Comparison of ENCODE assay signal across 10 cellular contexts in the genomic region with DNA sequence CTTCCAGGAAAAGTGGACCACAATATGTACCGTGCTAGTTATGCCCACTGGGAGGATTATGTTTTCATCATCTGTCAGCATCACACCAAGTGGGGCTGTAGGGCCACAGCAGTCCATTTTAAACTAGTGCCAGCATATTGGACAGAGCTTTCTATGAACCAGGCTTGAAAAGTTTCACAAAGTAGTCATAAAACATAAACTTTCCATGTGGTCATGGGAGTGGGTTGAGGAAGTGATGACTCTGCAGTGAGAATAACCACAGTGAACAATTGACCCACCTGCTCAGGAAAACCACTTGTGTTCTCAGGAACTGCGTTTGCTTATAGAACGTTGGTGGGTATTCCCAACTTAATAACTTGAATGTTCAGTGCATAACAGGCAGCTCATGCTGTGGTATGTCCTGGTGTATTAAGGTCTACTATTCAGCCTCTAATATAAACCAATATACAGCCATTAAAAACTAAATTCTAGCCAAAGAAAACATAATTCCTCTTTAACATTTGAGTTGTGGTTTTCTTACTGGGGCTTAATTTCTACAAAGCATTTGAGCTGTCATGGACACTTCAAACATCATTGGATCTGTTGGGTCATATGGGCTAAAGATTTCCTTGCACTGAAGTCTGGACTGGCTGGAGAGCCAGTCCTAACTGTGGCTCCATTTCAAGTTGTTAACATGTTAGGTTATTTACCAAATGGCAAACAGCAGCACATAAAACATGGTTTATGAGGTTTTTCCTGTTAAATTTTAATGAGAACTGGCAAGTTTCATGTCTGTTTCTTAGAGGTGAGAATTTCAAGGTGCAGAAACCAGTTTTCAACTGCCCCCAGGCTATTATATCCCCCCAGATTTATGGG.
A peak's percentile ranks its signal among the peaks of the same experiment; 100 is the strongest.
DNase-seq lines count a peak whose midpoint lies in the region; ATAC-seq and TF ChIP-seq lines count a peak whose summit lies in the region.
"Had no signal": no experiment of that assay in that cellular context is flagged by ENCODE, and none has a peak within 500 bp of the region (broad histone marks: within the 10 kb centered on the region; RNA-seq: fewer than 3 reads in every experiment).

No MANE protein-coding gene starts in this region.

- no peak overlapping the region for H3K27ac ChIP-seq in effector memory CD4-positive, alpha-beta T cell (ENCODE audit: insufficient read depth, low read length, poor library complexity, severe bottlenecking)
- H3K27ac ChIP-seq: dorsolateral prefrontal cortex had no signal

- TF ChIP-seq CTCF in fibroblast of mammary gland (conservative IDR thresholded peaks at IDR 0.05; ENCODE audit: control insufficient read depth, insufficient read depth, low read depth, low read length) = no peak

- H3K27me3 ChIP-seq in effector memory CD4-positive, alpha-beta T cell (replicated peaks; ENCODE audit: control insufficient read depth, insufficient read depth, low read length, poor library complexity, severe bottlenecking) = no peaks in the 10 kb centered on the region
- H3K27me3 ChIP-seq: dorsolateral prefrontal cortex had no signal

- H3K4me3 ChIP-seq in fibroblast of mammary gland (ENCODE audit: control insufficient read depth, low read depth, low read length) = no peak overlapping the region
- no peak overlapping the region for H3K4me3 ChIP-seq in effector memory CD4-positive, alpha-beta T cell (ENCODE audit: insufficient read depth, low read depth, low read length, poor library complexity, severe bottlenecking)
- H3K4me3 ChIP-seq: dorsolateral prefrontal cortex had no signal

- peak; percentile 89 for ATAC-seq in GM18517 (IDR thresholded peaks at IDR 0.05; ENCODE audit: unreplicated experiment)
- ATAC-seq in GM21528 (IDR thresholded peaks at IDR 0.05; ENCODE audit: low FRiP score, unreplicated experiment) = peak; percentile 80
- peak; percentile 74 for ATAC-seq in HG03469 (IDR thresholded peaks at IDR 0.05; ENCODE audit: unreplicated experiment)

- no peaks in the 10 kb centered on the region for H3K9me3 ChIP-seq in effector memory CD4-positive, alpha-beta T cell (ENCODE audit: control insufficient read depth, low read length)

- no peaks in the 10 kb centered on the region for H3K36me3 ChIP-seq in effector memory CD4-positive, alpha-beta T cell (ENCODE audit: control insufficient read depth, insufficient read depth, low read length)

- H3K4me1 ChIP-seq in effector memory CD4-positive, alpha-beta T cell (ENCODE audit: control insufficient read depth, insufficient read depth, low read length, poor library complexity, severe bottlenecking) = no peaks in the 10 kb centered on the region

- DNase-seq in fibroblast of mammary gland (ENCODE audit: low read depth) = peak; percentile 65
- DNase-seq in effector memory CD4-positive, alpha-beta T cell = no peak
- no peak for DNase-seq in NCI-H69 (lab: John Stamatoyannopoulos, UW)
- DNase-seq in GOT3 (lab: John Stamatoyannopoulos, UW) = no peak
- DNase-seq in AG20443 (ENCODE audit: low spot score) = no peak
- DNase-seq: dorsolateral prefrontal cortex, naive B cell had no signal
